In genomic region chr3:514206-514605, GRCh38 we compare ENCODE assay signal across 20 cellular contexts.
"Had no signal": no experiment of that assay in that cellular context is flagged by ENCODE, and none has a peak within 500 bp of the region (broad histone marks: within the 10 kb centered on the region; RNA-seq: fewer than 3 reads in every experiment).

No MANE protein-coding gene starts in this region.

- H3K4me3 ChIP-seq: gastrocnemius medialis, heart right ventricle, right atrium auricular region, spleen, testis, tibial nerve, upper lobe of right lung had no signal

- H3K4me1 ChIP-seq: gastrocnemius medialis, heart right ventricle, right atrium auricular region, spleen, testis, tibial nerve, upper lobe of right lung had no signal

- H3K9me3 ChIP-seq: gastrocnemius medialis, testis, tibial nerve, upper lobe of right lung had no signal

- H3K27me3 ChIP-seq: gastrocnemius medialis, heart right ventricle, right atrium auricular region, spleen, testis, tibial nerve, upper lobe of right lung had no signal

- ATAC-seq: gastrocnemius medialis; heart right ventricle; left lobe of liver; natural killer cell; stimulated activated memory B cell treated with anti-CD40 and anti-IgM and Interleukin-4, amounts not matched to agents 10 μg/mL and 1 μg/mL and 100 μg/mL, for 72 hours; upper lobe of right lung had no signal

- H3K36me3 ChIP-seq: gastrocnemius medialis, heart right ventricle, right atrium auricular region, spleen, tibial nerve, upper lobe of right lung had no signal

- DNase-seq: cerebellar nuclear complex; gastrocnemius medialis; heart right ventricle; hypothalamus; kidney glomerular epithelial cell; natural killer cell; posterior cingulate gyrus; spleen; stimulated activated CD4-positive, alpha-beta T cell treated with anti-CD3 and anti-CD28 coated beads, Interleukin-15, amount 100 ng/mL, for 24 hours; stimulated activated CD4-positive, alpha-beta T cell treated with anti-CD3 and anti-CD28 coated beads, Interleukin-1b, Interleukin-23, amount 100 ng/mL, for 48 hours; stimulated activated CD4-positive, alpha-beta T cell treated with anti-CD3 and anti-CD28 coated beads, Interleukin-4, amount 100 ng/mL, for 24 hours; testis; upper lobe of right lung had no signal

- FAIRE-seq: colon, endothelial cell of umbilical vein, islet of Langerhans had no signal

- H3K27ac ChIP-seq: gastrocnemius medialis, heart right ventricle, right atrium auricular region, spleen, testis, tibial nerve, upper lobe of right lung had no signal
